Comparison of ENCODE assay signal across 8 cellular contexts in the genomic region with DNA sequence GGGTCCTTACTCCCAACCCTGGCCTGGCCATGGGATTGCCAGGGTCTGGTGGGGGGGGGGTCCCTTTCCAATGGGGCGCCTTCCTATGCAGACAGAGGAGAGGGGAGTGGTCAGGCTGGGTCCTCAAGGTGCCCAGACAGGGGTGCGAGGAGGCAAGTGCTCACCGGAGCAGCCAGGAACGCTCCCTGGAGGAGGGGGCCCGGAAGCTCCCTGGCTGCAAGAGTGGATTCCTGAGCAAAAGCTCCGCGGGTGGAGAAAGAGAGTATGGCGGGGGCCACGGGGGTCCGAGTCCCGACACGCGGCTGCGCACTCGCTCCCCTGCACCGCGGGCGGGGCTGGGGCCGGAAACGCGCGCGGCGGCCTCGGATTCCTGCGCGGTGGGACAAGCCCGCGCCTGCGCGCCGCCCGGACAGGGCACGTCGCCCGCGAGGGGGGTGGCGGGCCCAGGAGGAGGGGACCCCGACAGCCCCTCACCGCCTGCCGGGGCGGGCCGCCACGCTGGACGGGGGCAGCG. TPM values are rescaled to one million over a fixed set of nuclear protein-coding genes. Genes with fewer than 3 reads are reported as not detected.
A peak's percentile ranks its signal among the peaks of the same experiment; 100 is the strongest.
DNase-seq lines count a peak whose midpoint lies in the region; FAIRE-seq and TF ChIP-seq lines count a peak whose summit lies in the region.

No MANE protein-coding gene starts in this region.

- H3K27ac ChIP-seq in AG04450 (ENCODE audit: low read depth, low read length) = peak overlapping the region; percentile 52
- peak overlapping the region; percentile 53 for H3K27ac ChIP-seq in parathyroid adenoma

- DNase-seq in AG04450 (ENCODE audit: low read depth, low spot score) = no peak
- DNase-seq in GM19239 (ENCODE audit: insufficient read length, low spot score) = peak; percentile 79
- DNase-seq in NCI-H226 = peak; percentile 64
- peak; percentile 88 for DNase-seq in activated effector memory CD4-positive, alpha-beta T cell treated with anti-CD3 and anti-CD28 coated beads, Interleukin-2, amount 50 U/mL, for 16 hours
- peak; percentile 72 to 77 for DNase-seq in frontal cortex (ENCODE audit: low spot score in 2 of 2)
- DNase-seq in NCI-H1436 treated with DMSO at 0.1 percent for 48 hours (lab: John Stamatoyannopoulos, UW) = no peak
- no peak for DNase-seq in superior temporal gyrus (ENCODE audit: extremely low spot score)

- peak overlapping the region; percentile 69 for H3K4me2 ChIP-seq in parathyroid adenoma (ENCODE audit: low read length)

- H3K4me1 ChIP-seq in parathyroid adenoma = peaks cover 34% of the 10 kb centered on the region

- POLR2A ChIA-PET in AG04450 (lab: Yijun Ruan, JAX) = no interaction called here

- peak; percentile 47 for FAIRE-seq in GM19239 (lab: Jason Lieb, UNC)
- FAIRE-seq in frontal cortex (lab: Jason Lieb, UNC) = no peak

- CTCF ChIA-PET in AG04450 (lab: Charles Lee) = no interaction called here

- no peaks in the 10 kb centered on the region for H3K36me3 ChIP-seq in parathyroid adenoma (ENCODE audit: control insufficient read depth, insufficient read depth, low read length)

- peak overlapping the region; percentile 75 for H2AFZ ChIP-seq in parathyroid adenoma

- H3K9me3 ChIP-seq in AG04450 (ENCODE audit: control insufficient read depth, insufficient read depth, low read length) (peaks cover 5% of the 10 kb centered on the region; the same call in 1 of the 2 replicates), parathyroid adenoma (ENCODE audit: control insufficient read depth, low read length) (no peaks in the 10 kb centered on the region)

- no peaks in the 10 kb centered on the region for H3K79me2 ChIP-seq in parathyroid adenoma

- H3K27me3 ChIP-seq in AG04450 (ENCODE audit: control insufficient read depth, insufficient read depth, low read length) = no peaks in the 10 kb centered on the region
- H3K27me3 ChIP-seq in parathyroid adenoma (ENCODE audit: control insufficient read depth, insufficient read depth, low read length) = no peaks in the 10 kb centered on the region

- H3K9ac ChIP-seq in parathyroid adenoma = no peak overlapping the region

- H3K4me3 ChIP-seq in AG04450 (ENCODE audit: low read depth, low read length) (peak overlapping the region; percentile 74), parathyroid adenoma (ENCODE audit: low read depth, low read length) (peak overlapping the region; percentile 29)

- no peak for TF ChIP-seq CTCF in AG04450 (IDR thresholded peaks at IDR 0.05; ENCODE audit: low read depth, low read length)
- no peak for TF ChIP-seq CTCF in parathyroid adenoma (IDR thresholded peaks at IDR 0.05)

RNA-seq across cellular contexts. Expression of gene GPR132, which starts 27.7 kb away (rescaled TPM):
- 0.07 and 0.14 TPM in 2 replicates for polyA plus RNA-seq in AG04450 (2011; rRNA removed)
- polyA minus RNA-seq in AG04450 (2011; rRNA and poly(A)+ RNA removed) = not detected in 2 replicates
- 1.2 TPM for total RNA-seq in frontal cortex

Comparison
In these comparisons a context has a peak if more than half of its experiments do, and no peak if none do; other contexts are left out.
1. DNase-seq: peak in GM19239 (single experiment), NCI-H226 (single experiment), activated effector memory CD4-positive, alpha-beta T cell treated with anti-CD3 and anti-CD28 coated beads, Interleukin-2, amount 50 U/mL, for 16 hours (single experiment) and frontal cortex (2 of 2); none in AG04450 (single experiment), NCI-H1436 treated with DMSO at 0.1 percent for 48 hours (single experiment) and superior temporal gyrus (single experiment).